In genomic region chr7:101172854-101173751, GRCh38 we compare ENCODE assay signal across 10 cellular contexts. TPM values are rescaled to one million over a fixed set of nuclear protein-coding genes. Genes with fewer than 3 reads are reported as not detected.
DNase-seq lines count a peak whose midpoint lies in the region; ATAC-seq and TF ChIP-seq lines count a peak whose summit lies in the region.
"Had no signal": no experiment of that assay in that cellular context is flagged by ENCODE, and none has a peak within 500 bp of the region (broad histone marks: within the 10 kb centered on the region; RNA-seq: fewer than 3 reads in every experiment).

No MANE protein-coding gene starts in this region.

- H3K4me1 Mint-ChIP-seq in CD4-positive, CD25-positive, alpha-beta regulatory T cell: peaks cover 6 to 56% (median 35%) of the 10 kb centered on the region in 4 donors

- H3K36me3 ChIP-seq in CD4-positive, CD25-positive, alpha-beta regulatory T cell (ENCODE audit: control insufficient read depth, insufficient read depth, low read length): no peaks in the 10 kb centered on the region
- H3K36me3 ChIP-seq in HUES6 (ENCODE audit: control insufficient read depth, insufficient read depth, low read length) (no peaks in the 10 kb centered on the region), left ventricle myocardium inferior (no peaks in the 10 kb centered on the region)
- H3K36me3 ChIP-seq: uterus had no signal

- no peak for ATAC-seq in CD4-positive, CD25-positive, alpha-beta regulatory T cell (ENCODE audit: low read depth in 2 of 2)
- ATAC-seq in GM19463 (IDR thresholded peaks at IDR 0.05; ENCODE audit: unreplicated experiment): no peak
- no peak for ATAC-seq in GM18868 (IDR thresholded peaks at IDR 0.05; ENCODE audit: unreplicated experiment)
- no peak for ATAC-seq in HG02981 (IDR thresholded peaks at IDR 0.05; ENCODE audit: unreplicated experiment)

- H3K27ac ChIP-seq in CD4-positive, CD25-positive, alpha-beta regulatory T cell (ENCODE audit: insufficient read depth, low read length, poor library complexity, severe bottlenecking): no peak overlapping the region
- H3K27ac ChIP-seq in HUES6 (ENCODE audit: low read depth, low read length) (no peak overlapping the region), left ventricle myocardium inferior (replicated peaks) (no peak overlapping the region)
- H3K27ac ChIP-seq: HL-60, uterus had no signal

- no peaks in the 10 kb centered on the region for H3K9me3 ChIP-seq in CD4-positive, CD25-positive, alpha-beta regulatory T cell (ENCODE audit: control insufficient read depth in 2 of 2, low read length in 2 of 2)
- no peaks in the 10 kb centered on the region for H3K9me3 ChIP-seq in HUES6 (ENCODE audit: control insufficient read depth, insufficient read depth, low read depth, low read length)
- H3K9me3 ChIP-seq in left ventricle myocardium inferior (replicated peaks): no peaks in the 10 kb centered on the region
- H3K9me3 ChIP-seq: uterus had no signal

- peaks cover 90% of the 10 kb centered on the region for H3K27me3 Mint-ChIP-seq in CD4-positive, CD25-positive, alpha-beta regulatory T cell

- no peak for DNase-seq in CD4-positive, CD25-positive, alpha-beta regulatory T cell
- DNase-seq in left ventricle myocardium inferior (peak; percentile 75), smooth muscle cell of the brain vasculature (ENCODE audit: low read depth, low spot score) (peak; percentile 51)

- H3K4me3 ChIP-seq in CD4-positive, CD25-positive, alpha-beta regulatory T cell (ENCODE audit: low read depth, low read length): no peak overlapping the region
- H3K4me3 ChIP-seq in HUES6 (ENCODE audit: low read depth, low read length) (peak overlapping the region; percentile 59), WI38 (ENCODE audit: low read depth, low read length) (peak overlapping the region; percentile 32), left ventricle myocardium inferior (peak overlapping the region; percentile 54)
- H3K4me3 ChIP-seq: uterus had no signal

- H3K4me3 Mint-ChIP-seq in CD4-positive, CD25-positive, alpha-beta regulatory T cell: peak overlapping the region in 3 of 4 donors; percentile 50 to 84 (median 62)

- H3K9me3 Mint-ChIP-seq in CD4-positive, CD25-positive, alpha-beta regulatory T cell: peaks cover 0 to 8% (median 3%) of the 10 kb centered on the region in 7 donors

- intact Hi-C loops in left ventricle myocardium inferior (cut with micrococcal nuclease): no loop called here

- no peak overlapping the region for H3K9ac ChIP-seq in HUES6 (ENCODE audit: low read length)

- peaks cover 43% of the 10 kb centered on the region for H3K4me1 ChIP-seq in CD4-positive, CD25-positive, alpha-beta regulatory T cell (ENCODE audit: control insufficient read depth, insufficient read depth, low read length, poor library complexity, severe bottlenecking)
- H3K4me1 ChIP-seq in HUES6 (ENCODE audit: control insufficient read depth, insufficient read depth, low read length) (peaks cover 49% of the 10 kb centered on the region), left ventricle myocardium inferior (peaks cover 34% of the 10 kb centered on the region)

- no peak for TF ChIP-seq CTCF in WI38 (IDR thresholded peaks at IDR 0.05; ENCODE audit: low read depth, low read length)
- TF ChIP-seq CTCF in left ventricle myocardium inferior (IDR thresholded peaks at IDR 0.05; ENCODE audit: borderline replicate concordance): no peak

- peak overlapping the region in 1 of 3 donors; percentile 52 for H3K27ac Mint-ChIP-seq in CD4-positive, CD25-positive, alpha-beta regulatory T cell

- peaks cover 51% of the 10 kb centered on the region for H3K27me3 ChIP-seq in CD4-positive, CD25-positive, alpha-beta regulatory T cell (ENCODE audit: control insufficient read depth, insufficient read depth, low read length)
- H3K27me3 ChIP-seq in HUES6 (ENCODE audit: control insufficient read depth, insufficient read depth, low read length): peaks cover 100% of the 10 kb centered on the region
- peaks cover 100% of the 10 kb centered on the region for H3K27me3 ChIP-seq in left ventricle myocardium inferior (ENCODE audit: low read depth)

- peaks cover 4% of the 10 kb centered on the region for H3K36me3 Mint-ChIP-seq in CD4-positive, CD25-positive, alpha-beta regulatory T cell

RNA-seq across cellular contexts. Expression of gene NAT16, which starts 7.0 kb away (rescaled TPM):
- not detected for total RNA-seq in CD4-positive, CD25-positive, alpha-beta regulatory T cell
- polyA plus RNA-seq in CD4-positive, CD25-positive, alpha-beta regulatory T cell: not detected
- total RNA-seq in left ventricle myocardium inferior: not detected
- total RNA-seq: uterus had no signal

RNA-seq across cellular contexts. Expression of gene VGF, which starts 7.7 kb away (rescaled TPM):
- not detected for total RNA-seq in CD4-positive, CD25-positive, alpha-beta regulatory T cell
- not detected for polyA plus RNA-seq in CD4-positive, CD25-positive, alpha-beta regulatory T cell
- not detected for total RNA-seq in left ventricle myocardium inferior

RNA-seq across cellular contexts. Expression of gene AP1S1, which starts 18.8 kb away (rescaled TPM):
- 14.5 TPM for total RNA-seq in CD4-positive, CD25-positive, alpha-beta regulatory T cell
- 1 to 10 TPM; 5.4 to 8.8 (median 6.3) TPM for polyA plus RNA-seq in CD4-positive, CD25-positive, alpha-beta regulatory T cell
- 10.7 TPM for total RNA-seq in left ventricle myocardium inferior

RNA-seq across cellular contexts. Expression of gene MOGAT3, which starts 27.7 kb away (rescaled TPM):
- not detected for total RNA-seq in CD4-positive, CD25-positive, alpha-beta regulatory T cell
- not detected for polyA plus RNA-seq in CD4-positive, CD25-positive, alpha-beta regulatory T cell
- not detected for total RNA-seq in left ventricle myocardium inferior
- total RNA-seq: uterus had no signal

RNA-seq across cellular contexts. Expression of gene PLOD3, which starts 44.3 kb away (rescaled TPM):
- 35.4 TPM for total RNA-seq in CD4-positive, CD25-positive, alpha-beta regulatory T cell
- 10 to 100 TPM; 13.8 to 19.7 (median 14.8) TPM for polyA plus RNA-seq in CD4-positive, CD25-positive, alpha-beta regulatory T cell
- 38.7 TPM for total RNA-seq in left ventricle myocardium inferior

Comparison
In these comparisons a context has a peak if more than half of its experiments do, and no peak if none do; other contexts are left out.
1. DNase-seq: peak in left ventricle myocardium inferior (single experiment) and smooth muscle cell of the brain vasculature (single experiment); none in CD4-positive, CD25-positive, alpha-beta regulatory T cell (0 of 3).